ENCODE assay signal across 2 cellular contexts in the genomic region with DNA sequence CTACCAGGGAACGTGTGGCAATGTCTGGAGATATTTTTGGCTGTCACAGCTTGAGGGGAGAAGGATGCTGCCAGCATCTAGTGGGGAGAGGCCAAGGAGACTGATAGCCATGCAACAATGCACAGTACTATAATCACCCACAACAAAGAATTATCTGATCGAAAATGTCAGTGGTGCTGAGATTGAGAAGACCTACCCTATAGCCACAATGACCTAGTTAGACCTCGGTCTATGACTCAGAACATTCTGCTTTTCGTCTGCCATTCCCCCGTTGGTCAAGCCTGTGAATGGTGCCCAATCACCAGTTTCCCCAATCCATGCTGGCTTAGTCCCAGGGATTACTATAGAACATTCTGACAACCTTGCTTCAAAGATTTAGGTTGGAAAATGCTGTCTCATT.
TF ChIP-seq lines count a peak whose summit lies in the region.

No MANE protein-coding gene starts in this region.

TF ChIP-seq in SK-N-SH, 30 proteins besides CTCF, POLR2A, EP300 and RAD21 (continued from another document):
- TF ChIP-seq RXRA (IDR thresholded peaks at IDR 0.05; ENCODE audit: borderline replicate concordance, low read depth) (peak; percentile 45; the same call in 1 of the 2 replicates), GATA2 (CRISPR knock-in tag; IDR thresholded peaks at IDR 0.05) (no peak), MEF2A (IDR thresholded peaks at IDR 0.05; ENCODE audit: borderline replicate concordance, low read depth) (no peak), MXI1 (IDR thresholded peaks at IDR 0.05; ENCODE audit: low read depth, low read length) (no peak), SIN3A (IDR thresholded peaks at IDR 0.05; ENCODE audit: borderline replicate concordance, low read depth, low read length) (no peak), TAF1 (IDR thresholded peaks at IDR 0.05; ENCODE audit: borderline replicate concordance, low read depth, low read length) (no peak), EZH2phosphoT487 (IDR thresholded peaks at IDR 0.05; ENCODE audit: borderline replicate concordance, low read depth) (no peak), CHD2 (IDR thresholded peaks at IDR 0.05; ENCODE audit: low read length, partially characterized antibody) (no peak), NRF1 (IDR thresholded peaks at IDR 0.05; ENCODE audit: low read depth, low read length) (no peak), SMC3 (IDR thresholded peaks at IDR 0.05; ENCODE audit: low read depth, low read length) (no peak)
- TF ChIP-seq, protein P1, sequence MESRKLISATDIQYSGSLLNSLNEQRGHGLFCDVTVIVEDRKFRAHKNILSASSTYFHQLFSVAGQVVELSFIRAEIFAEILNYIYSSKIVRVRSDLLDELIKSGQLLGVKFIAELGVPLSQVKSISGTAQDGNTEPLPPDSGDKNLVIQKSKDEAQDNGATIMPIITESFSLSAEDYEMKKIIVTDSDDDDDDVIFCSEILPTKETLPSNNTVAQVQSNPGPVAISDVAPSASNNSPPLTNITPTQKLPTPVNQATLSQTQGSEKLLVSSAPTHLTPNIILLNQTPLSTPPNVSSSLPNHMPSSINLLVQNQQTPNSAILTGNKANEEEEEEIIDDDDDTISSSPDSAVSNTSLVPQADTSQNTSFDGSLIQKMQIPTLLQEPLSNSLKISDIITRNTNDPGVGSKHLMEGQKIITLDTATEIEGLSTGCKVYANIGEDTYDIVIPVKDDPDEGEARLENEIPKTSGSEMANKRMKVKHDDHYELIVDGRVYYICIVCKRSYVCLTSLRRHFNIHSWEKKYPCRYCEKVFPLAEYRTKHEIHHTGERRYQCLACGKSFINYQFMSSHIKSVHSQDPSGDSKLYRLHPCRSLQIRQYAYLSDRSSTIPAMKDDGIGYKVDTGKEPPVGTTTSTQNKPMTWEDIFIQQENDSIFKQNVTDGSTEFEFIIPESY (IDR thresholded peaks at IDR 0.05; ENCODE audit: borderline replicate concordance, low read depth), result no peak
- TF ChIP-seq, protein P2, sequence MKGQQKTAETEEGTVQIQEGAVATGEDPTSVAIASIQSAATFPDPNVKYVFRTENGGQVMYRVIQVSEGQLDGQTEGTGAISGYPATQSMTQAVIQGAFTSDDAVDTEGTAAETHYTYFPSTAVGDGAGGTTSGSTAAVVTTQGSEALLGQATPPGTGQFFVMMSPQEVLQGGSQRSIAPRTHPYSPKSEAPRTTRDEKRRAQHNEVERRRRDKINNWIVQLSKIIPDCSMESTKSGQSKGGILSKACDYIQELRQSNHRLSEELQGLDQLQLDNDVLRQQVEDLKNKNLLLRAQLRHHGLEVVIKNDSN (IDR thresholded peaks at IDR 0.05; ENCODE audit: borderline replicate concordance, low read depth), result no peak
- TF ChIP-seq, protein P3, sequence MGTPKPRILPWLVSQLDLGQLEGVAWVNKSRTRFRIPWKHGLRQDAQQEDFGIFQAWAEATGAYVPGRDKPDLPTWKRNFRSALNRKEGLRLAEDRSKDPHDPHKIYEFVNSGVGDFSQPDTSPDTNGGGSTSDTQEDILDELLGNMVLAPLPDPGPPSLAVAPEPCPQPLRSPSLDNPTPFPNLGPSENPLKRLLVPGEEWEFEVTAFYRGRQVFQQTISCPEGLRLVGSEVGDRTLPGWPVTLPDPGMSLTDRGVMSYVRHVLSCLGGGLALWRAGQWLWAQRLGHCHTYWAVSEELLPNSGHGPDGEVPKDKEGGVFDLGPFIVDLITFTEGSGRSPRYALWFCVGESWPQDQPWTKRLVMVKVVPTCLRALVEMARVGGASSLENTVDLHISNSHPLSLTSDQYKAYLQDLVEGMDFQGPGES (IDR thresholded peaks at IDR 0.05; ENCODE audit: low read depth, low read length), result no peak
- TF ChIP-seq, protein P4, sequence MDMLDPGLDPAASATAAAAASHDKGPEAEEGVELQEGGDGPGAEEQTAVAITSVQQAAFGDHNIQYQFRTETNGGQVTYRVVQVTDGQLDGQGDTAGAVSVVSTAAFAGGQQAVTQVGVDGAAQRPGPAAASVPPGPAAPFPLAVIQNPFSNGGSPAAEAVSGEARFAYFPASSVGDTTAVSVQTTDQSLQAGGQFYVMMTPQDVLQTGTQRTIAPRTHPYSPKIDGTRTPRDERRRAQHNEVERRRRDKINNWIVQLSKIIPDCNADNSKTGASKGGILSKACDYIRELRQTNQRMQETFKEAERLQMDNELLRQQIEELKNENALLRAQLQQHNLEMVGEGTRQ (IDR thresholded peaks at IDR 0.05; ENCODE audit: borderline replicate concordance, low read depth, low read length), result no peak
- TF ChIP-seq, protein P5, sequence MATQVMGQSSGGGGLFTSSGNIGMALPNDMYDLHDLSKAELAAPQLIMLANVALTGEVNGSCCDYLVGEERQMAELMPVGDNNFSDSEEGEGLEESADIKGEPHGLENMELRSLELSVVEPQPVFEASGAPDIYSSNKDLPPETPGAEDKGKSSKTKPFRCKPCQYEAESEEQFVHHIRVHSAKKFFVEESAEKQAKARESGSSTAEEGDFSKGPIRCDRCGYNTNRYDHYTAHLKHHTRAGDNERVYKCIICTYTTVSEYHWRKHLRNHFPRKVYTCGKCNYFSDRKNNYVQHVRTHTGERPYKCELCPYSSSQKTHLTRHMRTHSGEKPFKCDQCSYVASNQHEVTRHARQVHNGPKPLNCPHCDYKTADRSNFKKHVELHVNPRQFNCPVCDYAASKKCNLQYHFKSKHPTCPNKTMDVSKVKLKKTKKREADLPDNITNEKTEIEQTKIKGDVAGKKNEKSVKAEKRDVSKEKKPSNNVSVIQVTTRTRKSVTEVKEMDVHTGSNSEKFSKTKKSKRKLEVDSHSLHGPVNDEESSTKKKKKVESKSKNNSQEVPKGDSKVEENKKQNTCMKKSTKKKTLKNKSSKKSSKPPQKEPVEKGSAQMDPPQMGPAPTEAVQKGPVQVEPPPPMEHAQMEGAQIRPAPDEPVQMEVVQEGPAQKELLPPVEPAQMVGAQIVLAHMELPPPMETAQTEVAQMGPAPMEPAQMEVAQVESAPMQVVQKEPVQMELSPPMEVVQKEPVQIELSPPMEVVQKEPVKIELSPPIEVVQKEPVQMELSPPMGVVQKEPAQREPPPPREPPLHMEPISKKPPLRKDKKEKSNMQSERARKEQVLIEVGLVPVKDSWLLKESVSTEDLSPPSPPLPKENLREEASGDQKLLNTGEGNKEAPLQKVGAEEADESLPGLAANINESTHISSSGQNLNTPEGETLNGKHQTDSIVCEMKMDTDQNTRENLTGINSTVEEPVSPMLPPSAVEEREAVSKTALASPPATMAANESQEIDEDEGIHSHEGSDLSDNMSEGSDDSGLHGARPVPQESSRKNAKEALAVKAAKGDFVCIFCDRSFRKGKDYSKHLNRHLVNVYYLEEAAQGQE (IDR thresholded peaks at IDR 0.05; ENCODE audit: low read depth, low read length), result no peak
- TF ChIP-seq, protein P6, sequence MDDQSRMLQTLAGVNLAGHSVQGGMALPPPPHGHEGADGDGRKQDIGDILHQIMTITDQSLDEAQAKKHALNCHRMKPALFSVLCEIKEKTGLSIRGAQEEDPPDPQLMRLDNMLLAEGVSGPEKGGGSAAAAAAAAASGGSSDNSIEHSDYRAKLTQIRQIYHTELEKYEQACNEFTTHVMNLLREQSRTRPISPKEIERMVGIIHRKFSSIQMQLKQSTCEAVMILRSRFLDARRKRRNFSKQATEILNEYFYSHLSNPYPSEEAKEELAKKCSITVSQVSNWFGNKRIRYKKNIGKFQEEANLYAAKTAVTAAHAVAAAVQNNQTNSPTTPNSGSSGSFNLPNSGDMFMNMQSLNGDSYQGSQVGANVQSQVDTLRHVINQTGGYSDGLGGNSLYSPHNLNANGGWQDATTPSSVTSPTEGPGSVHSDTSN (IDR thresholded peaks at IDR 0.05), result peak; percentile 79
- TF ChIP-seq, protein P7, sequence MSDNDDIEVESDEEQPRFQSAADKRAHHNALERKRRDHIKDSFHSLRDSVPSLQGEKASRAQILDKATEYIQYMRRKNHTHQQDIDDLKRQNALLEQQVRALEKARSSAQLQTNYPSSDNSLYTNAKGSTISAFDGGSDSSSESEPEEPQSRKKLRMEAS (IDR thresholded peaks at IDR 0.05; ENCODE audit: low read depth), result no peak
TF ChIP-seq in SK-N-SH: peak in this region for 6.

TF ChIP-seq in SK-N-SH treated with all-trans-retinoic acid at 6 μM for 48 hours, 23 proteins besides CTCF, POLR2A, EP300 and RAD21 (continued from another document):
- no peak for TF ChIP-seq TOX (CRISPR knock-in tag; IDR thresholded peaks at IDR 0.05; ENCODE audit: borderline replicate concordance)
- no peak for TF ChIP-seq PPARA (CRISPR knock-in tag; IDR thresholded peaks at IDR 0.05; ENCODE audit: borderline replicate concordance)
- TF ChIP-seq TCF4 (CRISPR knock-in tag; IDR thresholded peaks at IDR 0.05; ENCODE audit: borderline replicate concordance), result no peak
- no peak for TF ChIP-seq ZFP3 (CRISPR knock-in tag; IDR thresholded peaks at IDR 0.05)
- TF ChIP-seq BACH2 (CRISPR knock-in tag; IDR thresholded peaks at IDR 0.05; ENCODE audit: borderline replicate concordance), result no peak
- TF ChIP-seq GLIS3 (CRISPR knock-in tag; IDR thresholded peaks at IDR 0.05), result no peak
TF ChIP-seq in SK-N-SH treated with all-trans-retinoic acid at 6 μM for 48 hours: peak in this region for 0.
